16 cellular contexts compared by ENCODE assay signal in genomic region chr10:30490289-30491000, GRCh38. TPM values are rescaled to one million over a fixed set of nuclear protein-coding genes. Genes with fewer than 3 reads are reported as not detected.
DNase-seq lines count a peak whose midpoint lies in the region; ATAC-seq and TF ChIP-seq lines count a peak whose summit lies in the region.
"Had no signal": no experiment of that assay in that cellular context is flagged by ENCODE, and none has a peak within 500 bp of the region (broad histone marks: within the 10 kb centered on the region; RNA-seq: fewer than 3 reads in every experiment).

No MANE protein-coding gene starts in this region.

- H3K27me3 ChIP-seq in naive thymus-derived CD4-positive, alpha-beta T cell (ENCODE audit: control insufficient read depth in 2 of 2, insufficient read depth in 2 of 2, low read length in 2 of 2): no peaks in the 10 kb centered on the region
- H3K27me3 ChIP-seq: pancreas had no signal

- peak overlapping the region; percentile 82 for H3K27ac ChIP-seq in epithelial cell of prostate
- H3K27ac ChIP-seq in naive thymus-derived CD4-positive, alpha-beta T cell (ENCODE audit: low read depth, low read length): no peak overlapping the region
- H3K27ac ChIP-seq: pancreas had no signal

- H3K9me3 Mint-ChIP-seq in CD14-positive monocyte (peaks cover 0 to 4% (median 0%) of the 10 kb centered on the region in 7 donors), IgD-negative memory B cell (no peaks in the 10 kb centered on the region), osteocyte (ENCODE audit: unreplicated experiment) (peaks cover 5% of the 10 kb centered on the region)
- no peaks in the 10 kb centered on the region for H3K9me3 Mint-ChIP-seq in naive thymus-derived CD4-positive, alpha-beta T cell
- H3K9me3 Mint-ChIP-seq: mesothelial cell of epicardium had no signal

- TF ChIP-seq CTCF in CD14-positive monocyte (IDR thresholded peaks at IDR 0.05): no peak
- TF ChIP-seq CTCF in osteocyte (IDR thresholded peaks at IDR 0.05): no peak

- CTCF ChIA-PET in naive thymus-derived CD4-positive, alpha-beta T cell (lab: Charles Lee): no interaction called here

- no peaks in the 10 kb centered on the region for H3K36me3 ChIP-seq in naive thymus-derived CD4-positive, alpha-beta T cell (ENCODE audit: control insufficient read depth in 2 of 3, insufficient read depth in 3 of 3, low read length in 3 of 3)
- H3K36me3 ChIP-seq: pancreas had no signal

- DNase-seq in CD14-positive monocyte (ENCODE audit: low spot score) (no peak), epithelial cell of prostate (ENCODE audit: low read depth, low spot score) (no peak), osteocyte (ENCODE audit: extremely low spot score, unreplicated experiment) (no peak), GDM1 (lab: John Stamatoyannopoulos, UW) (no peak)
- no peak for DNase-seq in naive thymus-derived CD4-positive, alpha-beta T cell
- DNase-seq: Calu3, NCI-H1436, NCI-H345, pancreas, small intestine had no signal

- H3K4me1 Mint-ChIP-seq in CD14-positive monocyte (peaks cover 78% of the 10 kb centered on the region), IgD-negative memory B cell (peaks cover 63 to 74% (median 64%) of the 10 kb centered on the region in 3 donors), osteocyte (ENCODE audit: unreplicated experiment) (peaks cover 3% of the 10 kb centered on the region)
- peaks cover 16 to 55% (median 35%) of the 10 kb centered on the region in 7 donors for H3K4me1 Mint-ChIP-seq in naive thymus-derived CD4-positive, alpha-beta T cell
- H3K4me1 Mint-ChIP-seq: mesothelial cell of epicardium had no signal

- peaks cover 2 to 5% of the 10 kb centered on the region in 2 donors for H3K36me3 Mint-ChIP-seq in CD14-positive monocyte
- H3K36me3 Mint-ChIP-seq in IgD-negative memory B cell: peaks cover 2% of the 10 kb centered on the region
- no peaks in the 10 kb centered on the region for H3K36me3 Mint-ChIP-seq in osteocyte (ENCODE audit: unreplicated experiment)
- H3K36me3 Mint-ChIP-seq in naive thymus-derived CD4-positive, alpha-beta T cell: peaks cover 0 to 15% (median 0%) of the 10 kb centered on the region in 5 donors
- H3K36me3 Mint-ChIP-seq: activated naive CD4-positive, alpha-beta T cell treated with anti-CD3 and anti-CD28 coated beads, Interleukin-2, amount 50 U/mL, for 72 hours; mesothelial cell of epicardium had no signal

- H3K4me3 Mint-ChIP-seq in CD14-positive monocyte: peak overlapping the region in 1 of 2 donors; percentile 59
- H3K4me3 Mint-ChIP-seq in IgD-negative memory B cell: peak overlapping the region; percentile 58 to 89 (median 76)
- H3K4me3 Mint-ChIP-seq in osteocyte (ENCODE audit: unreplicated experiment): no peak overlapping the region
- H3K4me3 Mint-ChIP-seq in naive thymus-derived CD4-positive, alpha-beta T cell: no peak overlapping the region
- H3K4me3 Mint-ChIP-seq: mesothelial cell of epicardium had no signal

- H3K27me3 Mint-ChIP-seq in CD14-positive monocyte (ENCODE audit: low read depth in 3 of 3): peaks cover 0 to 1% (median 0%) of the 10 kb centered on the region in 3 donors
- peaks cover 3% of the 10 kb centered on the region for H3K27me3 Mint-ChIP-seq in IgD-negative memory B cell
- peaks cover 24% of the 10 kb centered on the region for H3K27me3 Mint-ChIP-seq in osteocyte (ENCODE audit: unreplicated experiment)
- peaks cover 0 to 31% (median 0%) of the 10 kb centered on the region in 5 donors for H3K27me3 Mint-ChIP-seq in naive thymus-derived CD4-positive, alpha-beta T cell

- intact Hi-C loops in CD14-positive monocyte (cut with micrococcal nuclease): loop anchor here (5.0 kb wide), 3 partner anchors 33 to 53 kb away; no protein-coding TSS in a partner anchor
- intact Hi-C loops in naive thymus-derived CD4-positive, alpha-beta T cell (cut with micrococcal nuclease): loop anchor here in 1 of 2 donors (5.0 kb wide), 1 partner anchor 37 kb away; no protein-coding TSS in a partner anchor

- H3K9me3 ChIP-seq in naive thymus-derived CD4-positive, alpha-beta T cell (ENCODE audit: control insufficient read depth in 2 of 3, low read length in 3 of 3): no peaks in the 10 kb centered on the region
- H3K9me3 ChIP-seq: pancreas had no signal

- POLR2A ChIA-PET in naive thymus-derived CD4-positive, alpha-beta T cell (lab: Charles Lee): no interaction called here

- ATAC-seq in GM19372 (IDR thresholded peaks at IDR 0.05; ENCODE audit: low read depth, unreplicated experiment) (peak; percentile 42), HG02610 (IDR thresholded peaks at IDR 0.05; ENCODE audit: unreplicated experiment) (no peak)
- ATAC-seq in naive thymus-derived CD4-positive, alpha-beta T cell: no peak
- ATAC-seq: SK-N-SH treated with all-trans-retinoic acid at 6 μM for 48 hours had no signal

- no peak overlapping the region for H3K4me3 ChIP-seq in naive thymus-derived CD4-positive, alpha-beta T cell (ENCODE audit: low read length)
- H3K4me3 ChIP-seq: pancreas had no signal

- H3K27ac Mint-ChIP-seq in CD14-positive monocyte (peak overlapping the region; percentile 97 to 100 (median 100)), IgD-negative memory B cell (peak overlapping the region; percentile 16 to 92 (median 49)), osteocyte (ENCODE audit: unreplicated experiment) (no peak overlapping the region)
- peak overlapping the region in 1 of 9 donors; percentile 12 for H3K27ac Mint-ChIP-seq in naive thymus-derived CD4-positive, alpha-beta T cell
- H3K27ac Mint-ChIP-seq: mesothelial cell of epicardium had no signal

- H3K4me1 ChIP-seq in naive thymus-derived CD4-positive, alpha-beta T cell (ENCODE audit: control insufficient read depth in 2 of 2, insufficient read depth in 2 of 2, low read length in 2 of 2): peaks cover 0 to 38% of the 10 kb centered on the region in 2 donors
- H3K4me1 ChIP-seq: pancreas had no signal

RNA-seq across cellular contexts. Expression of gene MAP3K8, which starts 56.5 kb away (rescaled TPM):
- polyA plus RNA-seq in CD14-positive monocyte (10 to 100 TPM; 54.5 to 59.2 TPM), IgD-negative memory B cell (40.0 TPM)
- total RNA-seq in osteocyte: 11.5 and 13.7 TPM in 2 replicates
- 100 to 1,000 TPM in 1 of 5 experiments, 10 to 100 TPM in 2, 1 to 10 TPM in 1, under 1 TPM in 1; 0.70 to 102 (median 31.2) TPM for total RNA-seq in naive thymus-derived CD4-positive, alpha-beta T cell
- under 1 TPM in 1 of 2 donors, not detected in 1; 0.28 TPM for polyA plus RNA-seq in naive thymus-derived CD4-positive, alpha-beta T cell

Comparison
In these comparisons a context has a peak if more than half of its experiments do, and no peak if none do; other contexts are left out.
1. H3K4me3 Mint-ChIP-seq: peak in IgD-negative memory B cell (4 of 4); none in osteocyte (single experiment) and naive thymus-derived CD4-positive, alpha-beta T cell (0 of 10).
2. RNA of gene MAP3K8, which starts 56.5 kb away (polyA plus RNA-seq): 54.5 to 59.2 TPM in CD14-positive monocyte and 40.0 TPM in IgD-negative memory B cell (single experiment); 0.28 TPM in naive thymus-derived CD4-positive, alpha-beta T cell; every median in the first group is over 10 times any median in the second.